ENCODE assay signal across 10 cellular contexts in genomic region chr11:118211006-118211405, GRCh38. TPM values are rescaled to one million over a fixed set of nuclear protein-coding genes. Genes with fewer than 3 reads are reported as not detected.
DNase-seq lines count a peak whose midpoint lies in the region; ATAC-seq and TF ChIP-seq lines count a peak whose summit lies in the region.
"Had no signal": no experiment of that assay in that cellular context is flagged by ENCODE, and none has a peak within 500 bp of the region (broad histone marks: within the 10 kb centered on the region; RNA-seq: fewer than 3 reads in every experiment).

No MANE protein-coding gene starts in this region.

- H3K4me3 ChIP-seq in HAP-1 (no peak overlapping the region), brain microvascular endothelial cell (ENCODE audit: low read depth, low read length) (no peak overlapping the region), WERI-Rb-1 (ENCODE audit: low read depth, low read length) (no peak overlapping the region), thyroid gland (replicated peaks in 1 of 3) (no peak overlapping the region)

- TF ChIP-seq CTCF in brain microvascular endothelial cell (IDR thresholded peaks at IDR 0.05; ENCODE audit: low read depth, low read length, missing control alignments) (no peak), WERI-Rb-1 (IDR thresholded peaks at IDR 0.05; ENCODE audit: low read depth, low read length) (no peak), thyroid gland (IDR thresholded peaks at IDR 0.05) (no peak)

- WGBS in thyroid gland, 2 donors = 28 to 46% methylated on average over 6 of the region's 6 CpGs

- H3K36me3 ChIP-seq in HAP-1 (replicated peaks) (no peaks in the 10 kb centered on the region), brain microvascular endothelial cell (replicated peaks) (no peaks in the 10 kb centered on the region), WERI-Rb-1 (no peaks in the 10 kb centered on the region), thyroid gland (no peaks in the 10 kb centered on the region)

- H3K4me1 ChIP-seq in HAP-1 = peaks cover 4% of the 10 kb centered on the region; the same call in 1 of the 2 replicates
- H3K4me1 ChIP-seq in thyroid gland = peaks cover 0 to 7% of the 10 kb centered on the region in 2 donors

- H3K27me3 ChIP-seq in HAP-1 (ENCODE audit: low read depth) (peaks cover 43% of the 10 kb centered on the region), brain microvascular endothelial cell (replicated peaks) (peaks cover 18% of the 10 kb centered on the region), WERI-Rb-1 (ENCODE audit: insufficient read depth, low read depth, severe bottlenecking) (no peaks in the 10 kb centered on the region), thyroid gland (no peaks in the 10 kb centered on the region)

- H3K27ac ChIP-seq in brain microvascular endothelial cell (no peak overlapping the region), WERI-Rb-1 (no peak overlapping the region), thyroid gland (no peak overlapping the region)

- ATAC-seq in GM18907 (IDR thresholded peaks at IDR 0.05; ENCODE audit: unreplicated experiment) (no peak), HG03108 (IDR thresholded peaks at IDR 0.05; ENCODE audit: unreplicated experiment) (no peak)

- TF ChIP-seq POLR2A in thyroid gland (IDR thresholded peaks at IDR 0.05) = no peak

- H3K9me3 ChIP-seq in HAP-1 = no peaks in the 10 kb centered on the region; the same call in 1 of the 2 replicates
- H3K9me3 ChIP-seq in WERI-Rb-1 (ENCODE audit: severe bottlenecking) = no peaks in the 10 kb centered on the region
- no peaks in the 10 kb centered on the region for H3K9me3 ChIP-seq in thyroid gland

- peak; percentile 74 for DNase-seq in AG20443 (ENCODE audit: low spot score)
- DNase-seq in HAP-1 (ENCODE audit: low spot score in 2 of 2) = peak; percentile 17 to 60
- DNase-seq in brain microvascular endothelial cell = peak; percentile 14
- DNase-seq in iPS-NIHi7 (ENCODE audit: extremely low spot score) = peak; percentile 68
- DNase-seq in WERI-Rb-1 = no peak
- no peak for DNase-seq in thyroid gland
- DNase-seq: NCI-H146, OCI-M1 had no signal

- intact Hi-C loops in thyroid gland (cut with DNase I) = no loop called here

- in situ Hi-C loops in HAP-1 (cut with MboI; ENCODE audit: low sequenced_read_pairs) = no loop called here
- in situ Hi-C loops in brain microvascular endothelial cell (cut with HindIII; ENCODE audit: low pct_ligation_motif_present, low sequenced_read_pairs) = no loop called here

RNA-seq across cellular contexts. Expression of gene JAML, which starts 13.8 kb away (rescaled TPM):
- total RNA-seq in thyroid gland = 1 to 10 TPM; 2.2 to 3.1 (median 2.6) TPM

RNA-seq across cellular contexts. Expression of gene SCN2B, which starts 34.6 kb away (rescaled TPM):
- under 1 TPM; 0.13 to 0.83 (median 0.31) TPM for total RNA-seq in thyroid gland

RNA-seq across cellular contexts. Expression of gene MPZL3, which starts 41.2 kb away (rescaled TPM):
- 10 to 100 TPM in 3 of 4 donors, 1 to 10 TPM in 1; 6.9 to 15.3 (median 12.3) TPM for total RNA-seq in thyroid gland

RNA-seq across cellular contexts. Expression of gene MPZL2, which starts 53.1 kb away (rescaled TPM):
- total RNA-seq in thyroid gland = 10 to 100 TPM; 40.3 to 92.7 (median 76.1) TPM

RNA-seq across cellular contexts. Expression of gene SCN4B, which starts 58.4 kb away (rescaled TPM):
- 10 to 100 TPM in 2 of 4 donors, 1 to 10 TPM in 2; 5.5 to 15.7 (median 10.5) TPM for total RNA-seq in thyroid gland

Comparison
In these comparisons a context has a peak if more than half of its experiments do, and no peak if none do; other contexts are left out.
1. DNase-seq: peak in AG20443 (single experiment), HAP-1 (2 of 2), brain microvascular endothelial cell (single experiment) and iPS-NIHi7 (single experiment); none in WERI-Rb-1 (single experiment) and thyroid gland (0 of 2).